Comparison of ENCODE assay signal across 11 cellular contexts in the genomic region with DNA sequence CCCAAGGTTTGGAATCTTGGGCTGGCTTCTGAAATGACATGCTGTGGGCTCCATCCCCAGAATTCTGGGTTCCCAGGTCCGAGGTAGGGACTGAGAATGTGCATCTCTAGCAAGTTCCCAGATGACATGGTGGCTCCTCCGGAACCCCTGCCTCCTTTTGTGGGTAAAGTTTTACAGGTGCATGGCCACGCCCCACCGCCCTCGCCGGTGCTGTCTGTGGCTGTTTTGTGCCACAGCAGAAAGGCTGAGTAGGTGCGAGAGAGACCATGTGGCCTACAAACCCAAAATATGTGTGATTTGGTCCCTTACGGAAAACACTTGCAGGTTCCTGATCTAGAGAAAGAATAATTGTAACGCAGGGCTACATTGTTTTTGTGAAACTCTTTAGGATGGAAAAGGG. TPM values are rescaled to one million over a fixed set of nuclear protein-coding genes. Genes with fewer than 3 reads are reported as not detected.
DNase-seq lines count a peak whose midpoint lies in the region; ATAC-seq, FAIRE-seq and TF ChIP-seq lines count a peak whose summit lies in the region.
"Had no signal": no experiment of that assay in that cellular context is flagged by ENCODE, and none has a peak within 500 bp of the region (broad histone marks: within the 10 kb centered on the region; RNA-seq: fewer than 3 reads in every experiment).

No MANE protein-coding gene starts in this region.

- no peak overlapping the region for H3K4me3 ChIP-seq in hepatocyte

- peaks cover 19% of the 10 kb centered on the region for H3K36me3 Mint-ChIP-seq in stimulated activated effector memory CD8-positive, alpha-beta T cell treated with anti-CD3 and anti-CD28 coated beads, Interleukin-12 subunit alpha, Interleukin-12 subunit beta, amount 100 ng/mL, for 72 hours
- no peaks in the 10 kb centered on the region for H3K36me3 Mint-ChIP-seq in Calu3 (ENCODE audit: insufficient read depth, unreplicated experiment)

- intact Hi-C loops in Calu3 (cut with micrococcal nuclease; ENCODE audit: unreplicated experiment): no loop called here

- no peaks in the 10 kb centered on the region for H3K9me3 Mint-ChIP-seq in stimulated activated effector memory CD8-positive, alpha-beta T cell treated with anti-CD3 and anti-CD28 coated beads, Interleukin-12 subunit alpha, Interleukin-12 subunit beta, amount 100 ng/mL, for 72 hours
- no peaks in the 10 kb centered on the region for H3K9me3 Mint-ChIP-seq in Calu3 (ENCODE audit: low read depth, unreplicated experiment)

- no peak for TF ChIP-seq CTCF in hepatocyte (IDR thresholded peaks at IDR 0.05; ENCODE audit: poor library complexity)
- no peak for TF ChIP-seq CTCF in Calu3 (IDR thresholded peaks at IDR 0.05; ENCODE audit: unreplicated experiment)

- peak overlapping the region; percentile 15 for H3K4me3 Mint-ChIP-seq in stimulated activated effector memory CD8-positive, alpha-beta T cell treated with anti-CD3 and anti-CD28 coated beads, Interleukin-12 subunit alpha, Interleukin-12 subunit beta, amount 100 ng/mL, for 72 hours
- H3K4me3 Mint-ChIP-seq in Calu3 (ENCODE audit: low read depth, unreplicated experiment): no peak overlapping the region

- peak; percentile 37 for ATAC-seq in stimulated activated effector memory CD8-positive, alpha-beta T cell treated with anti-CD3 and anti-CD28 coated beads, Interleukin-12 subunit alpha, Interleukin-12 subunit beta, amount 100 ng/mL, for 72 hours
- ATAC-seq in GM21825 (IDR thresholded peaks at IDR 0.05; ENCODE audit: unreplicated experiment) (no peak), HG03095 (IDR thresholded peaks at IDR 0.05; ENCODE audit: unreplicated experiment) (no peak)
- ATAC-seq: left lobe of liver had no signal

- H3K9me3 ChIP-seq in hepatocyte (ENCODE audit: low read depth): no peaks in the 10 kb centered on the region

- no peaks in the 10 kb centered on the region for H3K9me2 ChIP-seq in hepatocyte (replicated peaks; ENCODE audit: insufficient read depth)

- H3K4me2 ChIP-seq in hepatocyte: peak overlapping the region; percentile 27

- H3K27me3 ChIP-seq in hepatocyte: no peaks in the 10 kb centered on the region

- no peak overlapping the region for H3K27ac Mint-ChIP-seq in stimulated activated effector memory CD8-positive, alpha-beta T cell treated with anti-CD3 and anti-CD28 coated beads, Interleukin-12 subunit alpha, Interleukin-12 subunit beta, amount 100 ng/mL, for 72 hours
- H3K27ac Mint-ChIP-seq in Calu3 (ENCODE audit: unreplicated experiment): no peak overlapping the region

- H3K4me1 ChIP-seq in hepatocyte (ENCODE audit: insufficient read depth): peaks cover 20% of the 10 kb centered on the region

- no peaks in the 10 kb centered on the region for H3K36me3 ChIP-seq in hepatocyte (replicated peaks; ENCODE audit: insufficient read depth, low read depth)

- FAIRE-seq in GM12892 (lab: Jason Lieb, UNC): no peak
- FAIRE-seq: TTC549 had no signal

- DNase-seq in T-helper 1 cell: peak; percentile 48 to 71 (median 63)
- DNase-seq in activated T-cell treated with anti-CD3 and anti-CD28 coated beads for 48 hours (ENCODE audit: low read depth): peak; percentile 52
- no peak for DNase-seq in hepatocyte (ENCODE audit: low spot score)
- DNase-seq in stimulated activated effector memory CD8-positive, alpha-beta T cell treated with anti-CD3 and anti-CD28 coated beads, Interleukin-12 subunit alpha, Interleukin-12 subunit beta, amount 100 ng/mL, for 72 hours (ENCODE audit: low spot score in 2 of 2): peak in 1 of 2 donors; percentile 29
- DNase-seq in Calu3: no peak
- no peak for DNase-seq in GM12892 (ENCODE audit: insufficient read length)
- DNase-seq: NCI-H2227 treated with DMSO at 0.1 percent for 48 hours had no signal

- TF ChIP-seq POLR2A in GM12892 (IDR thresholded peaks at IDR 0.05; ENCODE audit: low read depth, low read length): no peak

- peaks cover 37% of the 10 kb centered on the region for H3K4me1 Mint-ChIP-seq in stimulated activated effector memory CD8-positive, alpha-beta T cell treated with anti-CD3 and anti-CD28 coated beads, Interleukin-12 subunit alpha, Interleukin-12 subunit beta, amount 100 ng/mL, for 72 hours
- peaks cover 8% of the 10 kb centered on the region for H3K4me1 Mint-ChIP-seq in Calu3 (ENCODE audit: low read depth, unreplicated experiment)

- H3K79me2 ChIP-seq in hepatocyte: peaks cover 100% of the 10 kb centered on the region

- no peaks in the 10 kb centered on the region for H3K27me3 Mint-ChIP-seq in Calu3 (ENCODE audit: unreplicated experiment)

- H3K27ac ChIP-seq in hepatocyte: peak overlapping the region; percentile 62

- BruUV-seq in Calu3 (replicated peaks; lab: Mats Ljungman, UMichigan): no TSS peak

- no peak overlapping the region for H2AFZ ChIP-seq in hepatocyte

- CTCF ChIA-PET in Calu3 (lab: Charles Lee): no interaction called here

- peaks cover 98% of the 10 kb centered on the region for H4K20me1 ChIP-seq in hepatocyte (ENCODE audit: insufficient read depth, poor library complexity, severe bottlenecking)

- WGBS in hepatocyte (ENCODE audit: low lambda C conversion rate, missing lambda C conversion rate): 92% methylated on average over 9 of the region's 9 CpGs

RNA-seq across cellular contexts. Expression of a gene that starts 30.9 kb away (rescaled TPM):
- total RNA-seq in hepatocyte (17.1 and 21.9 TPM in 2 replicates), Calu3 (2022) (32.8 and 33.8 TPM in 2 replicates)
- 5.1 and 6.9 TPM in 2 replicates for polyA plus RNA-seq in hepatocyte
- polyA plus RNA-seq in GM12892 (2012; ENCODE audit: missing spikeins): 2.0 TPM

Comparison
In these comparisons a context has a peak if more than half of its experiments do, and no peak if none do; other contexts are left out.
1. DNase-seq: peak in T-helper 1 cell (5 of 5) and activated T-cell treated with anti-CD3 and anti-CD28 coated beads for 48 hours (single experiment); none in hepatocyte (single experiment), Calu3 (single experiment) and GM12892 (single experiment).